ENCODE assay signal across 8 cellular contexts in genomic region chr19:14249012-14249754, GRCh38. TPM values are rescaled to one million over a fixed set of nuclear protein-coding genes. Genes with fewer than 3 reads are reported as not detected.
A peak's percentile ranks its signal among the peaks of the same experiment; 100 is the strongest.
DNase-seq lines count a peak whose midpoint lies in the region; ATAC-seq and TF ChIP-seq lines count a peak whose summit lies in the region.
"Not testable (repeated sequence)": the region's sequence is repeated elsewhere in the genome, so short reads cannot be mapped to it uniquely, and the experiment has no call there.

No MANE protein-coding gene starts in this region.

- not testable (repeated sequence) for H3K36me3 Mint-ChIP-seq in GM23338 (ENCODE audit: low read depth)

- H3K36me3 ChIP-seq in ACC112 (ENCODE audit: insufficient read depth, low read length); GM23338 (ENCODE audit: insufficient read depth); mucosa of descending colon (ENCODE audit: low read depth): not testable (repeated sequence)

- H3K4me1 ChIP-seq in ACC112 (ENCODE audit: control insufficient read depth, insufficient read depth, low read length, unreplicated experiment), result not testable (repeated sequence)
- H3K4me1 ChIP-seq in GM23338 (ENCODE audit: insufficient read depth), result peaks cover 13% of the 10 kb centered on the region
- H3K4me1 ChIP-seq in mucosa of descending colon (ENCODE audit: low read depth), result peaks cover 11% of the 10 kb centered on the region

- peak overlapping the region; percentile 88 for H3K4me2 ChIP-seq in GM23338

- TF ChIP-seq CTCF in GM23338 (conservative IDR thresholded peaks at IDR 0.05; ENCODE audit: low read depth in 2 of 2); astrocyte of the spinal cord (IDR thresholded peaks at IDR 0.05; ENCODE audit: low read depth, low read length); mucosa of descending colon (IDR thresholded peaks at IDR 0.05): not testable (repeated sequence)

- not testable (repeated sequence) for H3F3A ChIP-seq in GM23338 (replicated peaks; ENCODE audit: low read depth)

- H3K4me3 ChIP-seq in ACC112 (ENCODE audit: low read depth, low read length), result peak overlapping the region; percentile 74
- H3K4me3 ChIP-seq in GM23338, result peak overlapping the region; percentile 74
- peak overlapping the region; percentile 33 for H3K4me3 ChIP-seq in astrocyte of the spinal cord (ENCODE audit: low read depth, low read length)
- not testable (repeated sequence) for H3K4me3 ChIP-seq in mucosa of descending colon

- H3K27ac ChIP-seq in ACC112 (ENCODE audit: low read depth, low read length), result not testable (repeated sequence)
- H3K27ac ChIP-seq in GM23338 (ENCODE audit: low read depth), result peak overlapping the region; percentile 99

- H3K27ac Mint-ChIP-seq in GM23338, result peak overlapping the region; percentile 90

- not testable (repeated sequence) for H3K9me3 Mint-ChIP-seq in GM23338

- H3K79me2 ChIP-seq in ACC112 (ENCODE audit: control insufficient read depth, insufficient read depth, low read length, unreplicated experiment); GM23338 (replicated peaks; ENCODE audit: insufficient read depth): not testable (repeated sequence)

- not testable (repeated sequence) for H4K20me1 ChIP-seq in GM23338 (replicated peaks; ENCODE audit: insufficient read depth)

- peak; percentile 46 for ATAC-seq in GM23338
- ATAC-seq in mucosa of descending colon, result peak; percentile 54

- in situ Hi-C loops in astrocyte of the spinal cord (cut with HindIII; ENCODE audit: low sequenced_read_pairs), result not testable (repeated sequence)

- not testable (repeated sequence) for H3K9me2 ChIP-seq in GM23338 (ENCODE audit: insufficient read depth)

- H3K27me3 Mint-ChIP-seq in GM23338 (ENCODE audit: insufficient read depth, low read depth, poor library complexity), result peaks cover 12% of the 10 kb centered on the region

- DNase-seq in GM23338 (ENCODE audit: low spot score) (peak; percentile 82), NCI-H2227 treated with DMSO at 0.1 percent for 48 hours (lab: John Stamatoyannopoulos, UW) (peak; percentile 46), globus pallidus (ENCODE audit: low spot score) (peak; percentile 31), mucosa of descending colon (peak; percentile 19 to 62 (median 58))
- peak; percentile 43 for DNase-seq in activated CD4-positive, CD25-positive, alpha-beta regulatory T cell treated with anti-CD3 and anti-CD28 coated beads, Interleukin-2, amount 50 U/mL, for 72 hours
- DNase-seq in astrocyte of the spinal cord (ENCODE audit: low read depth, low spot score), result not testable (repeated sequence)
- peak; percentile 24 for DNase-seq in stimulated activated CD4-positive, alpha-beta T cell treated with anti-CD3 and anti-CD28 coated beads, Interleukin-12 subunit alpha, Interleukin-12 subunit beta, amount 100 ng/mL, for 4 hours

- H3K9me3 ChIP-seq in mucosa of descending colon, result not testable (repeated sequence)

- H3K27me3 ChIP-seq in ACC112 (ENCODE audit: insufficient read depth, low read length); GM23338 (ENCODE audit: insufficient read depth): not testable (repeated sequence)

- peak overlapping the region; percentile 71 for H3K4me3 Mint-ChIP-seq in GM23338

- H3K4me1 Mint-ChIP-seq in GM23338, result peaks cover 21% of the 10 kb centered on the region

- H2AFZ ChIP-seq in ACC112 (ENCODE audit: low read length, unreplicated experiment), result peak overlapping the region; percentile 85
- not testable (repeated sequence) for H2AFZ ChIP-seq in GM23338

- intact Hi-C loops in mucosa of descending colon (cut with DNase I, micrococcal nuclease), result not testable (repeated sequence)

TF ChIP-seq in GM23338, 12 proteins besides CTCF, POLR2A, EP300 and RAD21:
- TF ChIP-seq POLR2AphosphoS5 (IDR thresholded peaks at IDR 0.05; ENCODE audit: low read depth), result peak; percentile 37; the same call in 1 of the 2 replicates

RNA-seq across cellular contexts. Expression of gene ADGRL1, which starts 43.2 kb away (rescaled TPM):
- total RNA-seq in GM23338 (2014; rRNA removed; shearing (Covaris generic)), result 84.0 and 100 TPM in 2 replicates
- polyA plus RNA-seq in GM23338 (2016; fragmentation: Nextera tagmentation; extraction: Ambion mirVana), result 20.6 and 21.8 TPM in 2 replicates
- 10 to 100 TPM; 29.2 to 54.6 (median 35.8) TPM for total RNA-seq in mucosa of descending colon
